10 cellular contexts compared by ENCODE assay signal in genomic region chr3:58020740-58021071, GRCh38. TPM values are rescaled to one million over a fixed set of nuclear protein-coding genes. Genes with fewer than 3 reads are reported as not detected.
DNase-seq lines count a peak whose midpoint lies in the region; ATAC-seq and TF ChIP-seq lines count a peak whose summit lies in the region.
"Had no signal": no experiment of that assay in that cellular context is flagged by ENCODE, and none has a peak within 500 bp of the region (broad histone marks: within the 10 kb centered on the region; RNA-seq: fewer than 3 reads in every experiment).

No MANE protein-coding gene starts in this region.

- peaks cover 66% of the 10 kb centered on the region for H3K4me1 Mint-ChIP-seq in nephron progenitor cell

- DNase-seq in cardiac muscle cell (ENCODE audit: low read depth in 1 of 2, low spot score in 1 of 2), result no peak
- no peak for DNase-seq in Right ventricle myocardium inferior (ENCODE audit: missing footprints)
- DNase-seq in nephron progenitor cell, result no peak
- DNase-seq in vagina (ENCODE audit: extremely low spot score in 2 of 2), result no peak
- DNase-seq in stimulated activated CD4-positive, alpha-beta T cell treated with anti-CD3 and anti-CD28 coated beads, Interleukin-1b, Interleukin-23, amount 100 ng/mL, for 48 hours, result no peak
- DNase-seq: activated CD8-positive, alpha-beta memory T cell treated with anti-CD3 and anti-CD28 coated beads for 24 hours; NCI-H1436 treated with DMSO at 0.1 percent for 48 hours had no signal

- no peak for TF ChIP-seq CTCF in cardiac muscle cell (IDR thresholded peaks at IDR 0.05; ENCODE audit: low read depth, low read length)
- TF ChIP-seq CTCF in gastroesophageal sphincter (IDR thresholded peaks at IDR 0.05), result no peak
- TF ChIP-seq CTCF in nephron progenitor cell (IDR thresholded peaks at IDR 0.05), result no peak
- no peak for TF ChIP-seq CTCF in vagina (IDR thresholded peaks at IDR 0.05)

- H3K27me3 ChIP-seq in cardiac muscle cell, result no peaks in the 10 kb centered on the region
- H3K27me3 ChIP-seq in gastroesophageal sphincter, result no peaks in the 10 kb centered on the region
- no peaks in the 10 kb centered on the region for H3K27me3 ChIP-seq in vagina

- intact Hi-C loops in Right ventricle myocardium inferior (cut with DNase I), result no loop called here
- intact Hi-C loops in vagina (cut with DNase I), result no loop called here

- ATAC-seq in Right ventricle myocardium inferior (no peak), gastroesophageal sphincter (peak; percentile 35), HG03521 (IDR thresholded peaks at IDR 0.05; ENCODE audit: unreplicated experiment) (no peak), GM19023 (IDR thresholded peaks at IDR 0.05; ENCODE audit: unreplicated experiment) (no peak)

- H3K4me1 ChIP-seq in cardiac muscle cell (ENCODE audit: low read depth) (peaks cover 15% of the 10 kb centered on the region), gastroesophageal sphincter (peaks cover 8 to 99% (median 41%) of the 10 kb centered on the region in 3 donors), vagina (peaks cover 77% of the 10 kb centered on the region)

- no peaks in the 10 kb centered on the region for H3K36me3 ChIP-seq in cardiac muscle cell
- no peaks in the 10 kb centered on the region for H3K36me3 ChIP-seq in gastroesophageal sphincter
- H3K36me3 ChIP-seq in vagina, result no peaks in the 10 kb centered on the region

- H3K9me3 Mint-ChIP-seq in nephron progenitor cell, result no peaks in the 10 kb centered on the region

- no peak for TF ChIP-seq EP300 in gastroesophageal sphincter (IDR thresholded peaks at IDR 0.05)

- H3K36me3 Mint-ChIP-seq in nephron progenitor cell (ENCODE audit: low read depth), result peaks cover 4% of the 10 kb centered on the region

- no peak overlapping the region for H3K4me3 Mint-ChIP-seq in nephron progenitor cell

- no peaks in the 10 kb centered on the region for H3K27me3 Mint-ChIP-seq in nephron progenitor cell (ENCODE audit: low read depth, poor library complexity)

- H3K27ac Mint-ChIP-seq in nephron progenitor cell, result peak overlapping the region; percentile 96

- H3K4me3 ChIP-seq in cardiac muscle cell, result no peak overlapping the region
- no peak overlapping the region for H3K4me3 ChIP-seq in gastroesophageal sphincter
- no peak overlapping the region for H3K4me3 ChIP-seq in vagina

- H3K27ac ChIP-seq in cardiac muscle cell (peak overlapping the region; percentile 60), gastroesophageal sphincter (peak overlapping the region; percentile 80 to 88 (median 86)), vagina (peak overlapping the region; percentile 61)

- H3K9me3 ChIP-seq in cardiac muscle cell (ENCODE audit: low read depth) (no peaks in the 10 kb centered on the region), gastroesophageal sphincter (no peaks in the 10 kb centered on the region), vagina (no peaks in the 10 kb centered on the region)

- TF ChIP-seq POLR2A in gastroesophageal sphincter (IDR thresholded peaks at IDR 0.05), result no peak
- TF ChIP-seq POLR2A in vagina (IDR thresholded peaks at IDR 0.05), result no peak

- WGBS in gastroesophageal sphincter (ENCODE audit: low coverage in 1 of 2), 2 donors, result 32 to 42% methylated on average over 6 to 7 of the region's 7 CpGs

RNA-seq across cellular contexts. Expression of gene FLNB, which starts 12.5 kb away (rescaled TPM):
- total RNA-seq in cardiac muscle cell (25.2 and 28.7 TPM in 2 replicates), Right ventricle myocardium inferior (32.1 TPM), gastroesophageal sphincter (100 to 1,000 TPM in 1 of 4 donors, 10 to 100 TPM in 3; 60.2 to 138 (median 96.2) TPM), vagina (147 TPM)
- polyA plus RNA-seq in cardiac muscle cell, result 12.1 and 13.8 TPM in 2 replicates
